ENCODE assay signal across 9 cellular contexts in the genomic region with DNA sequence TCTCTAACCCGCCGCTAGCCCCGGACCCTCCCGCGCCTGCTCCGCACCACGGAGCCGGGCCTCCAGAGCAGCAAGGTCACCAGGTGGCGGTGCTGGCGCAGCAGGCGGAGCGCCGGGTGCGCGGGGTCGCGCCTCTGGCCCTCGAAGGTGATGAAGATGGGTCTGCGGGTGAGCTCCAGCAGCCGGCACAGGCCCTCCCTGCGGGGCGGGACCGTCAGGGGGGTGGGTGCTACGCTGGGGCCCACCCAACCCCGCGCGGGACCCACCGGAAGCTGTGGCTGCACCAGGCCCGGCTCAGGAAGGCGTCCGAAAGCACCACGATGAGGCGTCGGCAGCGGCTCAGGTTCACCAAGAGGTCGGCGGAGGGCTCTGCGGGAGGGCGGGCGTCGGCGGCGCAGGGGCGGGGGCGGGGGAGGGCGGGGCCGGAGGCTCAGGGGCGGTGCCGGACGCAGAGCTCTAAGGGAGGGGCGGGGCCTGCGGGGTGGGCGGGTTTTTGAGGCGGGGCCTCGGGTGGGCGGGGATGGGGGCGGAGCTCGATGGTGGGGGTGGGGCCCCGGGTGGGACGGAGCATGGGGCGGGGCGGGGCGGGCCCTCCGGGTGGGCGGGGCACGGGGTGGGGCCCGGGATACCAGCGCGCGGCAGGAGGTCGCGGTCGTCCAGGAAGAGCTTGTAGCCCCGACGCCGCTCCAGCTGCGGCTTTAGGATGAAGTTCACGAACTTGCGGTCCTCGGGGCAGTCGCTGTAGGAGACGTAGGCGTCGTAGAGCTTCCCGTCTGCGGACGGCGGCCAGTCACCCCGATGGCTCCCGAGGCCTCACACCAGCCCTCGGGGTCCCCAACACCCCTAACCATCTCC. TPM values are rescaled to one million over a fixed set of nuclear protein-coding genes. Genes with fewer than 3 reads are reported as not detected.
DNase-seq lines count a peak whose midpoint lies in the region; ATAC-seq and TF ChIP-seq lines count a peak whose summit lies in the region.
"Had no signal": no experiment of that assay in that cellular context is flagged by ENCODE, and none has a peak within 500 bp of the region (broad histone marks: within the 10 kb centered on the region; RNA-seq: fewer than 3 reads in every experiment).

No MANE protein-coding gene starts in this region.

- no peak overlapping the region for H3K27ac ChIP-seq in endodermal cell (ENCODE audit: low read depth, low read length)
- H3K27ac ChIP-seq: parathyroid adenoma had no signal

- POLR2A ChIA-PET in activated CD8-positive, alpha-beta T cell treated with anti-CD3 and anti-CD28 coated beads, Interleukin-2, amount 10 ng/mL, durations not matched to agents 7 days and 5 days (lab: Charles Lee), result interaction anchor here (0.9 to 3.2 kb wide), 9 partner anchors 9 to 139 kb away, joined by 3 to 21 read pairs (median 3); partner anchors contain the start of genes PTDSS2 and SIGIRR

- H3K27ac Mint-ChIP-seq in activated CD8-positive, alpha-beta T cell treated with anti-CD3 and anti-CD28 coated beads, Interleukin-2, amount 10 ng/mL, durations not matched to agents 7 days and 5 days, result peak overlapping the region; percentile 43
- H3K27ac Mint-ChIP-seq in endodermal cell (no peak overlapping the region), mesothelial cell of epicardium (no peak overlapping the region)

- peaks cover 4% of the 10 kb centered on the region for H3K36me3 Mint-ChIP-seq in activated CD8-positive, alpha-beta T cell treated with anti-CD3 and anti-CD28 coated beads, Interleukin-2, amount 10 ng/mL, durations not matched to agents 7 days and 5 days (ENCODE audit: low read depth)
- H3K36me3 Mint-ChIP-seq in endodermal cell (ENCODE audit: low read depth) (peaks cover 7% of the 10 kb centered on the region), mesothelial cell of epicardium (no peaks in the 10 kb centered on the region)

- peak overlapping the region; percentile 72 for H3K4me3 ChIP-seq in endodermal cell (ENCODE audit: low read length)

- ATAC-seq in HG02678 (IDR thresholded peaks at IDR 0.05; ENCODE audit: unreplicated experiment) (peak; percentile 79), GM18870 (IDR thresholded peaks at IDR 0.05; ENCODE audit: unreplicated experiment) (no peak)
- peak; percentile 92 for ATAC-seq in activated CD8-positive, alpha-beta T cell treated with anti-CD3 and anti-CD28 coated beads, Interleukin-2, amount 10 ng/mL, durations not matched to agents 7 days and 5 days

- H3K4me1 ChIP-seq in endodermal cell (ENCODE audit: control insufficient read depth, insufficient read depth, low read length), result peaks cover 3% of the 10 kb centered on the region
- H3K4me1 ChIP-seq: parathyroid adenoma had no signal

- WGBS in endodermal cell (ENCODE audit: insufficient coverage in 1 of 2, insufficient read length in 1 of 2), 2 experiments, result 19 to 20% methylated on average over 37 to 66 of the region's 91 CpGs

- DNase-seq in GM10266 (ENCODE audit: extremely low spot score) (peak; percentile 97), NCI-H526 treated with DMSO at 0.1 percent for 48 hours (lab: John Stamatoyannopoulos, UW) (peak; percentile 42), endodermal cell (peak; percentile 96), mesothelial cell of epicardium (ENCODE audit: low spot score in 2 of 2, unreplicated experiment in 2 of 2) (peak; percentile 60 to 70)
- DNase-seq in activated CD8-positive, alpha-beta T cell treated with anti-CD3 and anti-CD28 coated beads, Interleukin-2, amount 10 ng/mL, durations not matched to agents 7 days and 5 days, result peak; percentile 96
- peak; percentile 82 to 89 for DNase-seq in stimulated activated CD8-positive, alpha-beta memory T cell treated with anti-CD3 and anti-CD28 coated beads, Interleukin-4, amount 100 ng/mL, for 1 hour (ENCODE audit: low read depth in 2 of 2, low spot score in 1 of 2)

- H3K27me3 Mint-ChIP-seq in activated CD8-positive, alpha-beta T cell treated with anti-CD3 and anti-CD28 coated beads, Interleukin-2, amount 10 ng/mL, durations not matched to agents 7 days and 5 days (ENCODE audit: low read depth), result no peaks in the 10 kb centered on the region
- H3K27me3 Mint-ChIP-seq in endodermal cell (ENCODE audit: insufficient read depth) (peaks cover 2% of the 10 kb centered on the region), mesothelial cell of epicardium (ENCODE audit: low read depth) (no peaks in the 10 kb centered on the region)

- no peaks in the 10 kb centered on the region for H3K9me3 ChIP-seq in endodermal cell (ENCODE audit: control insufficient read depth, low read length)

- no peaks in the 10 kb centered on the region for H3K27me3 ChIP-seq in endodermal cell (ENCODE audit: control insufficient read depth, insufficient read depth, low read length, poor library complexity, severe bottlenecking)

- no peak overlapping the region for H3K4me3 Mint-ChIP-seq in activated CD8-positive, alpha-beta T cell treated with anti-CD3 and anti-CD28 coated beads, Interleukin-2, amount 10 ng/mL, durations not matched to agents 7 days and 5 days
- H3K4me3 Mint-ChIP-seq in endodermal cell (peak overlapping the region; percentile 21), mesothelial cell of epicardium (peak overlapping the region; percentile 46)

- peak; percentile 28 for TF ChIP-seq CTCF in GM10266 (IDR thresholded peaks at IDR 0.05; ENCODE audit: control insufficient read depth, insufficient read depth, low read depth, missing control alignments)
- peak; percentile 54 for TF ChIP-seq CTCF in endodermal cell (conservative IDR thresholded peaks at IDR 0.05)
- TF ChIP-seq CTCF in mesothelial cell of epicardium (IDR thresholded peaks at IDR 0.05; ENCODE audit: unreplicated experiment), result no peak

- H3K9me3 Mint-ChIP-seq in activated CD8-positive, alpha-beta T cell treated with anti-CD3 and anti-CD28 coated beads, Interleukin-2, amount 10 ng/mL, durations not matched to agents 7 days and 5 days (ENCODE audit: insufficient read depth), result no peaks in the 10 kb centered on the region
- H3K9me3 Mint-ChIP-seq in endodermal cell (no peaks in the 10 kb centered on the region), mesothelial cell of epicardium (no peaks in the 10 kb centered on the region)

- CTCF ChIA-PET in activated CD8-positive, alpha-beta T cell treated with anti-CD3 and anti-CD28 coated beads, Interleukin-2, amount 10 ng/mL, durations not matched to agents 7 days and 5 days (lab: Charles Lee), result interaction anchor here (0.8 to 3.2 kb wide), 8 partner anchors 8 to 156 kb away, joined by 3 to 29 read pairs (median 6); partner anchors contain the start of genes PTDSS2 and SIGIRR

- H3K9ac ChIP-seq in endodermal cell (ENCODE audit: extremely low read depth, low read length, poor library complexity, severe bottlenecking), result no peak overlapping the region
- H3K9ac ChIP-seq: parathyroid adenoma had no signal

- peaks cover 16% of the 10 kb centered on the region for H3K4me1 Mint-ChIP-seq in activated CD8-positive, alpha-beta T cell treated with anti-CD3 and anti-CD28 coated beads, Interleukin-2, amount 10 ng/mL, durations not matched to agents 7 days and 5 days (ENCODE audit: low read depth)
- H3K4me1 Mint-ChIP-seq in endodermal cell (peaks cover 2% of the 10 kb centered on the region), mesothelial cell of epicardium (peaks cover 6% of the 10 kb centered on the region)

- H3K36me3 ChIP-seq in endodermal cell (ENCODE audit: control insufficient read depth, insufficient read depth, low read length), result no peaks in the 10 kb centered on the region

RNA-seq across cellular contexts. Expression of gene SIGIRR, which starts 7.8 kb away (rescaled TPM):
- total RNA-seq in activated CD8-positive, alpha-beta T cell treated with anti-CD3 and anti-CD28 coated beads, Interleukin-2, amount 10 ng/mL, durations not matched to agents 7 days and 5 days, result 100 to 1,000 TPM; 160 to 168 TPM
- total RNA-seq in endodermal cell (10 to 100 TPM; 63.3 to 67.4 TPM), mesothelial cell of epicardium (35.5 to 42.5 TPM (median 39.2 TPM) in 3 replicates)
- 18.6 TPM for polyA plus RNA-seq in endodermal cell (2013, experiment 1 of 2)
- 14.9 TPM for polyA plus RNA-seq in endodermal cell (2013, experiment 2 of 2)

RNA-seq across cellular contexts. Expression of gene PKP3, which starts 13.0 kb away (rescaled TPM):
- total RNA-seq in activated CD8-positive, alpha-beta T cell treated with anti-CD3 and anti-CD28 coated beads, Interleukin-2, amount 10 ng/mL, durations not matched to agents 7 days and 5 days, result under 1 TPM in 1 of 2 experiments, not detected in 1; 0.13 TPM
- 10 to 100 TPM; 35.4 to 44.8 TPM for total RNA-seq in endodermal cell
- 1.2 TPM for polyA plus RNA-seq in endodermal cell (2013, experiment 1 of 2)
- 0.62 TPM for polyA plus RNA-seq in endodermal cell (2013, experiment 2 of 2)
- 57.5 to 65.7 TPM (median 58.8 TPM) in 3 replicates for total RNA-seq in mesothelial cell of epicardium

RNA-seq across cellular contexts. Expression of gene ANO9, which starts 34.8 kb away (rescaled TPM):
- 10 to 100 TPM; 72.6 to 78.9 TPM for total RNA-seq in activated CD8-positive, alpha-beta T cell treated with anti-CD3 and anti-CD28 coated beads, Interleukin-2, amount 10 ng/mL, durations not matched to agents 7 days and 5 days
- 10 to 100 TPM; 16.8 to 17.8 TPM for total RNA-seq in endodermal cell
- 1.2 TPM for polyA plus RNA-seq in endodermal cell (2013, experiment 1 of 2)
- polyA plus RNA-seq in endodermal cell (2013, experiment 2 of 2), result 0.50 TPM
- 29.7 to 32.3 TPM (median 30.6 TPM) in 3 replicates for total RNA-seq in mesothelial cell of epicardium

RNA-seq across cellular contexts. Expression of gene B4GALNT4, which starts 37.7 kb away (rescaled TPM):
- total RNA-seq in activated CD8-positive, alpha-beta T cell treated with anti-CD3 and anti-CD28 coated beads, Interleukin-2, amount 10 ng/mL, durations not matched to agents 7 days and 5 days, result under 1 TPM; 0.26 to 0.52 TPM
- total RNA-seq in endodermal cell, result 100 to 1,000 TPM; 109 to 118 TPM
- 126 TPM for polyA plus RNA-seq in endodermal cell (2013, experiment 1 of 2)
- polyA plus RNA-seq in endodermal cell (2013, experiment 2 of 2), result 105 TPM
- total RNA-seq in mesothelial cell of epicardium, result 294 to 314 TPM (median 300 TPM) in 3 replicates

RNA-seq across cellular contexts. Expression of gene PTDSS2, which starts 43.1 kb away (rescaled TPM):
- 10 to 100 TPM; 24.6 to 26.1 TPM for total RNA-seq in activated CD8-positive, alpha-beta T cell treated with anti-CD3 and anti-CD28 coated beads, Interleukin-2, amount 10 ng/mL, durations not matched to agents 7 days and 5 days
- total RNA-seq in endodermal cell, result 10 to 100 TPM; 55.2 to 56.1 TPM
- polyA plus RNA-seq in endodermal cell (2013, experiment 1 of 2), result 37.5 TPM
- 32.8 TPM for polyA plus RNA-seq in endodermal cell (2013, experiment 2 of 2)
- 39.0 to 49.7 TPM (median 42.1 TPM) in 3 replicates for total RNA-seq in mesothelial cell of epicardium

Comparison
In these comparisons a context has a peak if more than half of its experiments do, and no peak if none do; other contexts are left out.
1. DNase-seq: peak in every context shown above with its lines; median percentile 97 in GM10266; 96 in activated CD8-positive, alpha-beta T cell treated with anti-CD3 and anti-CD28 coated beads, Interleukin-2, amount 10 ng/mL, durations not matched to agents 7 days and 5 days; 96 in endodermal cell; 86 in stimulated activated CD8-positive, alpha-beta memory T cell treated with anti-CD3 and anti-CD28 coated beads, Interleukin-4, amount 100 ng/mL, for 1 hour; 65 in mesothelial cell of epicardium; 42 in NCI-H526 treated with DMSO at 0.1 percent for 48 hours.
2. RNA of gene PKP3, which starts 13.0 kb away (total RNA-seq): 57.5 to 65.7 TPM in mesothelial cell of epicardium and 35.4 to 44.8 TPM in endodermal cell; 0.13 TPM in activated CD8-positive, alpha-beta T cell treated with anti-CD3 and anti-CD28 coated beads, Interleukin-2, amount 10 ng/mL, durations not matched to agents 7 days and 5 days; every median in the first group is over 10 times any median in the second.